ENCODE assay signal across 7 cellular contexts in the genomic region with DNA sequence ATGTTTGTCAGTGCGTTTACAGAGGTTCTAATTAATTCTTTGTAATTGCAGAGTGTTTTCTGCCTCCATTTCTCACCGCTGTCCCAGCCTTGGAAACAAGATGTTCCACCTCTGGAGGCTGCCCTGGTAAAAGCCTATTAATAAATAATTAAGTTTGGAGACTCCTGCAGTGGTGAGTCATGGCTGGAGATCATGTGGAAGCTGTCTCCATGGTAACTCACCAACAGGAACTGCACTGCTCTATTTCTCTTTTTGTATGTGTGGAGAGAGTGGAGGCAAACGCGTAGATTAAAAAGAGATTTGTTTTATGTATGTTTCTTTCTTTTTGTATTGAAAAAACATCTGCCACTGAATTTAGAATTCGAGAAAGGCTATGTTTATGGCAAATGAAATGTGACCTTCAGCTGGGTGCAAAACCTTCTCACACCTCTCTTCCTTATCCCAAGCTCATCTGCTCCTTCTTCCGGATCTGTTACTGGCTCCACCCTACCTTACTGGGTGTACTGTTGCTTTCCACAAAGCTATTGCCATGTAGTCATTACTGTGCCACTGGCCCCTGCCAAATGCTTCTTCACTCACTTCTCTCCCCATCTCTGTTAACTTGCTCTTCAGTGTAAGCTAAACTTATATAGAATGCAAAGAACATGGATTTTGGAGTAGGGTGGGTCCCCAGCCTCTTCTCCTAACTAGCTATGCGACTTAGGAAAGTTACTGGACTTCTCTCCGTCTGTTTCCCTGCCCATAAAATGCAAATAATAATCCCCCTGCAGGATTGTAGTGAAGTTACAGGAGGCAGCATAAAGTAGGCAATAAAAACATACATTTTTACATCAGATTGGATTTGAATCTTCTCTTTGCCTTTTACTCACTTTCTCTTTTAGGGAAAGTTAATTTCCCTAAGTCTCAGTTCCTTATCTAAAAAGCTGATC.
DNase-seq lines count a peak whose midpoint lies in the region; ATAC-seq lines count a peak whose summit lies in the region.

No MANE protein-coding gene starts in this region.

- ATAC-seq in HG03045 (IDR thresholded peaks at IDR 0.05; ENCODE audit: unreplicated experiment) = no peak

- DNase-seq in HK-2 (ENCODE audit: unreplicated experiment) = peak; percentile 30
- peak; percentile 41 to 57 for DNase-seq in SHP77 (lab: John Stamatoyannopoulos, UW)
- peak; percentile 91 for DNase-seq in glomerular visceral epithelial cell (ENCODE audit: extremely low spot score)
- peak; percentile 74 for DNase-seq in retina
- DNase-seq in stimulated activated CD4-positive, alpha-beta T cell treated with anti-CD3 and anti-CD28 coated beads, Interleukin-15, amount 100 ng/mL, for 24 hours = no peak
- no peak for DNase-seq in AML-193 (lab: John Stamatoyannopoulos, UW)

Comparison
In these comparisons a context has a peak if more than half of its experiments do, and no peak if none do; other contexts are left out.
1. DNase-seq: peak in HK-2 (single experiment), SHP77 (2 of 2), glomerular visceral epithelial cell (single experiment) and retina (single experiment); none in stimulated activated CD4-positive, alpha-beta T cell treated with anti-CD3 and anti-CD28 coated beads, Interleukin-15, amount 100 ng/mL, for 24 hours (single experiment) and AML-193 (0 of 2).